ENCODE assay signal across 17 cellular contexts in genomic region chr15:73936588-73937312, GRCh38. TPM values are rescaled to one million over a fixed set of nuclear protein-coding genes. Genes with fewer than 3 reads are reported as not detected.
DNase-seq lines count a peak whose midpoint lies in the region; ATAC-seq and TF ChIP-seq lines count a peak whose summit lies in the region.
"Had no signal": no experiment of that assay in that cellular context is flagged by ENCODE, and none has a peak within 500 bp of the region (broad histone marks: within the 10 kb centered on the region; RNA-seq: fewer than 3 reads in every experiment).

No MANE protein-coding gene starts in this region.

- no peaks in the 10 kb centered on the region for H4K20me1 ChIP-seq in GM23338 (replicated peaks; ENCODE audit: insufficient read depth)
- H4K20me1 ChIP-seq in PC-3 (ENCODE audit: low read length): no peaks in the 10 kb centered on the region
- no peaks in the 10 kb centered on the region for H4K20me1 ChIP-seq in GM23248 (ENCODE audit: insufficient read depth)

- no peak overlapping the region; the same call in 2 of the 3 replicates for H3K4me3 Mint-ChIP-seq in GM23338

- no peaks in the 10 kb centered on the region for H3K9me3 ChIP-seq in PC-3 (ENCODE audit: low read length)
- no peaks in the 10 kb centered on the region for H3K9me3 ChIP-seq in esophagus squamous epithelium
- no peaks in the 10 kb centered on the region for H3K9me3 ChIP-seq in parathyroid adenoma (ENCODE audit: control insufficient read depth, low read length)
- no peaks in the 10 kb centered on the region for H3K9me3 ChIP-seq in GM23248 (ENCODE audit: low read depth)
- H3K9me3 ChIP-seq: mucosa of descending colon, ovary, uterus had no signal

- H3K27me3 Mint-ChIP-seq in GM23338 (ENCODE audit: insufficient read depth, low read depth, poor library complexity): peaks cover 8% of the 10 kb centered on the region

- no peaks in the 10 kb centered on the region for H3K9me2 ChIP-seq in GM23338 (ENCODE audit: insufficient read depth)
- H3K9me2 ChIP-seq in PC-3 (replicated peaks; ENCODE audit: low read length): no peaks in the 10 kb centered on the region
- no peaks in the 10 kb centered on the region for H3K9me2 ChIP-seq in GM23248 (ENCODE audit: insufficient read depth)

- H3K4me2 ChIP-seq in GM23338: no peak overlapping the region
- H3K4me2 ChIP-seq in PC-3 (ENCODE audit: low read length): peak overlapping the region; percentile 68
- peak overlapping the region; percentile 33 for H3K4me2 ChIP-seq in parathyroid adenoma (ENCODE audit: low read length)
- no peak overlapping the region for H3K4me2 ChIP-seq in GM23248 (ENCODE audit: unreplicated experiment)
- H3K4me2 ChIP-seq: KMS-11 had no signal

- intact Hi-C loops in PC-3 (cut with micrococcal nuclease) (no loop called here), esophagus squamous epithelium (cut with DNase I) (no loop called here)

- H3K9ac ChIP-seq in PC-3 (ENCODE audit: low read length) (peak overlapping the region; percentile 78; the same call in 1 of the 2 replicates), parathyroid adenoma (no peak overlapping the region), GM23248 (no peak overlapping the region)
- H3K9ac ChIP-seq: KMS-11 had no signal

- H3K9me3 Mint-ChIP-seq in GM23338: no peaks in the 10 kb centered on the region

- no peak for TF ChIP-seq CTCF in GM23338 (conservative IDR thresholded peaks at IDR 0.05; ENCODE audit: low read depth in 2 of 2)
- no peak for TF ChIP-seq CTCF in PC-3 (conservative IDR thresholded peaks at IDR 0.05; ENCODE audit: low read depth, low read length)
- TF ChIP-seq CTCF in esophagus squamous epithelium (IDR thresholded peaks at IDR 0.05): no peak
- TF ChIP-seq CTCF in parathyroid adenoma (IDR thresholded peaks at IDR 0.05): no peak

- H3K27me3 ChIP-seq in GM23338 (ENCODE audit: insufficient read depth): no peaks in the 10 kb centered on the region
- H3K27me3 ChIP-seq in PC-3 (ENCODE audit: low read length): no peaks in the 10 kb centered on the region
- no peaks in the 10 kb centered on the region for H3K27me3 ChIP-seq in esophagus squamous epithelium
- no peaks in the 10 kb centered on the region for H3K27me3 ChIP-seq in parathyroid adenoma (ENCODE audit: control insufficient read depth, insufficient read depth, low read length)
- H3K27me3 ChIP-seq in GM23248 (replicated peaks; ENCODE audit: insufficient read depth): no peaks in the 10 kb centered on the region
- H3K27me3 ChIP-seq: ovary, uterus had no signal

- ATAC-seq in GM23338 (no peak), PC-3 (no peak), HG02798 (IDR thresholded peaks at IDR 0.05; ENCODE audit: poor library complexity, unreplicated experiment) (no peak)

- POLR2A ChIA-PET in PC-3 (lab: Charles Lee; ENCODE audit: unreplicated experiment): no interaction called here

- H3K79me2 ChIP-seq in GM23338 (replicated peaks; ENCODE audit: insufficient read depth) (no peaks in the 10 kb centered on the region), PC-3 (ENCODE audit: low read length) (peaks cover 82% of the 10 kb centered on the region), parathyroid adenoma (peaks cover 6% of the 10 kb centered on the region), GM23248 (ENCODE audit: insufficient read depth) (peaks cover 94% of the 10 kb centered on the region)

- no peaks in the 10 kb centered on the region for H3F3A ChIP-seq in GM23338 (replicated peaks; ENCODE audit: low read depth)
- H3F3A ChIP-seq in PC-3 (ENCODE audit: low read length, unreplicated experiment): peaks cover 12% of the 10 kb centered on the region
- peaks cover 50% of the 10 kb centered on the region for H3F3A ChIP-seq in GM23248 (ENCODE audit: insufficient read depth)

- H2AFZ ChIP-seq in GM23338 (no peak overlapping the region), PC-3 (ENCODE audit: low read length) (no peak overlapping the region), parathyroid adenoma (peak overlapping the region; percentile 22), GM23248 (no peak overlapping the region)

- H3K4me1 ChIP-seq in GM23338 (ENCODE audit: insufficient read depth) (no peaks in the 10 kb centered on the region; the same call in 1 of the 2 replicates), PC-3 (ENCODE audit: insufficient read depth, low read length) (peaks cover 90% of the 10 kb centered on the region), esophagus squamous epithelium (peaks cover 9 to 46% (median 28%) of the 10 kb centered on the region in 3 donors), parathyroid adenoma (peaks cover 42% of the 10 kb centered on the region), GM23248 (ENCODE audit: insufficient read depth) (peaks cover 67% of the 10 kb centered on the region)

- DNase-seq in GM23338 (ENCODE audit: low spot score): no peak
- DNase-seq in PC-3: no peak
- DNase-seq in esophagus squamous epithelium (lab: John Stamatoyannopoulos, UW): no peak
- DNase-seq in GM19238 (ENCODE audit: insufficient read length, low spot score): no peak
- no peak for DNase-seq in GM23248
- DNase-seq: activated CD4-positive, alpha-beta T cell treated with anti-CD3 and anti-CD28 coated beads for 1 hour; mucosa of descending colon; NCI-H1048; NCI-H2107; stimulated activated CD4-positive, alpha-beta T cell treated with anti-CD3 and anti-CD28 coated beads, Interleukin-4, amount 100 ng/mL, for 24 hours; T-helper 9 cell; uterus had no signal

- H3K27ac ChIP-seq in GM23338 (ENCODE audit: low read depth) (no peak overlapping the region), PC-3 (ENCODE audit: low read length) (peak overlapping the region; percentile 98), esophagus squamous epithelium (peak overlapping the region in 3 of 4 donors; percentile 1 to 59 (median 30)), parathyroid adenoma (peak overlapping the region; percentile 79), GM23248 (no peak overlapping the region)
- H3K27ac ChIP-seq: KMS-11, ovary, uterus had no signal

- H3K4me1 Mint-ChIP-seq in GM23338: peaks cover 26% of the 10 kb centered on the region

- no peaks in the 10 kb centered on the region for H3K36me3 Mint-ChIP-seq in GM23338 (ENCODE audit: low read depth)

- in situ Hi-C loops in GM23248 (cut with MboI): no loop called here

- BruUV-seq in PC-3 (replicated peaks; lab: Mats Ljungman, UMichigan): no TSS peak

- CTCF ChIA-PET in PC-3 (lab: Charles Lee): no interaction called here

- WGBS in esophagus squamous epithelium, 2 donors: 46 to 55% methylated on average over 5 to 7 of the region's 12 CpGs
- WGBS in GM23248 (ENCODE audit: low coverage in 1 of 2, low lambda C conversion rate in 2 of 2, missing lambda C conversion rate in 2 of 2), 2 experiments: 84 to 86% methylated on average over 12 of the region's 12 CpGs

- no peak overlapping the region for H3K4me3 ChIP-seq in GM23338
- H3K4me3 ChIP-seq in PC-3 (ENCODE audit: low read length): peak overlapping the region; percentile 51
- no peak overlapping the region for H3K4me3 ChIP-seq in esophagus squamous epithelium
- no peak overlapping the region for H3K4me3 ChIP-seq in parathyroid adenoma (ENCODE audit: low read depth, low read length)
- no peak overlapping the region for H3K4me3 ChIP-seq in GM23248
- H3K4me3 ChIP-seq: mucosa of descending colon, ovary, uterus had no signal

- H3K36me3 ChIP-seq in GM23338 (ENCODE audit: insufficient read depth) (no peaks in the 10 kb centered on the region), PC-3 (ENCODE audit: low read depth, low read length) (peaks cover 4% of the 10 kb centered on the region; the same call in 1 of the 2 replicates), esophagus squamous epithelium (no peaks in the 10 kb centered on the region), parathyroid adenoma (ENCODE audit: control insufficient read depth, insufficient read depth, low read length) (no peaks in the 10 kb centered on the region), GM23248 (ENCODE audit: low read depth) (peaks cover 17% of the 10 kb centered on the region; the same call in 1 of the 2 replicates)
- H3K36me3 ChIP-seq: ovary, uterus had no signal

- TF ChIP-seq POLR2A in esophagus squamous epithelium (IDR thresholded peaks at IDR 0.05): no peak

- H3K27ac Mint-ChIP-seq in GM23338: peak overlapping the region; percentile 24; the same call in 1 of the 2 replicates

RNA-seq across cellular contexts. Expression of gene LOXL1, which starts 10.5 kb away (rescaled TPM):
- 6.8 and 10.8 TPM in 2 replicates for total RNA-seq in GM23338 (2014; rRNA removed; shearing (Covaris generic))
- polyA plus RNA-seq in GM23338 (2016; fragmentation: Nextera tagmentation; extraction: Ambion mirVana) (6.9 and 10.3 TPM in 2 replicates), GM23248 (2016; fragmentation: Nextera tagmentation; extraction: Ambion mirVana) (396 and 401 TPM in 2 replicates)
- total RNA-seq in PC-3 (2014; rRNA removed) (224 and 249 TPM in 2 replicates), esophagus squamous epithelium (1 to 10 TPM; 4.3 to 7.7 (median 6.3) TPM)
- total RNA-seq in GM23248 (2014; rRNA removed; shearing (Covaris generic)): 534 and 540 TPM in 2 replicates
- total RNA-seq: OCI-LY7 had no signal

RNA-seq across cellular contexts. Expression of gene STOML1, which starts 55.3 kb away (rescaled TPM):
- 2.4 and 2.7 TPM in 2 replicates for total RNA-seq in GM23338 (2014; rRNA removed; shearing (Covaris generic))
- polyA plus RNA-seq in GM23338 (2016; fragmentation: Nextera tagmentation; extraction: Ambion mirVana) (1.5 and 2.3 TPM in 2 replicates), GM23248 (2016; fragmentation: Nextera tagmentation; extraction: Ambion mirVana) (26.9 and 27.2 TPM in 2 replicates)
- total RNA-seq in PC-3 (2014; rRNA removed) (10.1 and 12.0 TPM in 2 replicates), esophagus squamous epithelium (10 to 100 TPM in 2 of 4 donors, 1 to 10 TPM in 2; 8.3 to 14.8 (median 11.1) TPM)
- total RNA-seq in GM23248 (2014; rRNA removed; shearing (Covaris generic)): 27.8 and 43.9 TPM in 2 replicates

RNA-seq across cellular contexts. Expression of gene PML, which starts 57.8 kb away (rescaled TPM):
- 73.1 and 85.3 TPM in 2 replicates for total RNA-seq in GM23338 (2014; rRNA removed; shearing (Covaris generic))
- polyA plus RNA-seq in GM23338 (2016; fragmentation: Nextera tagmentation; extraction: Ambion mirVana): 18.9 and 19.0 TPM in 2 replicates
- total RNA-seq in PC-3 (2014; rRNA removed): 18.7 and 41.0 TPM in 2 replicates
- 10 to 100 TPM; 34.0 to 52.3 (median 44.5) TPM for total RNA-seq in esophagus squamous epithelium
- 55.3 and 74.7 TPM in 2 replicates for total RNA-seq in GM23248 (2014; rRNA removed; shearing (Covaris generic))
- polyA plus RNA-seq in GM23248 (2016; fragmentation: Nextera tagmentation; extraction: Ambion mirVana): 52.9 and 58.0 TPM in 2 replicates

Comparison
In these comparisons a context has a peak if more than half of its experiments do, and no peak if none do; other contexts are left out.
1. H3K27ac ChIP-seq: peak in PC-3 (single experiment), esophagus squamous epithelium (3 of 4) and parathyroid adenoma (single experiment); none in GM23338 (single experiment) and GM23248 (single experiment).
2. H3K4me2 ChIP-seq: peak in PC-3 (single experiment) and parathyroid adenoma (single experiment); none in GM23338 (single experiment) and GM23248 (single experiment).
3. RNA of gene LOXL1, which starts 10.5 kb away (total RNA-seq): 534 to 540 TPM in GM23248 and 224 to 249 TPM in PC-3; 6.8 to 10.8 TPM in GM23338 and 4.3 to 7.7 TPM in esophagus squamous epithelium; every median in the first group is over 10 times any median in the second.